In the genomic region with DNA sequence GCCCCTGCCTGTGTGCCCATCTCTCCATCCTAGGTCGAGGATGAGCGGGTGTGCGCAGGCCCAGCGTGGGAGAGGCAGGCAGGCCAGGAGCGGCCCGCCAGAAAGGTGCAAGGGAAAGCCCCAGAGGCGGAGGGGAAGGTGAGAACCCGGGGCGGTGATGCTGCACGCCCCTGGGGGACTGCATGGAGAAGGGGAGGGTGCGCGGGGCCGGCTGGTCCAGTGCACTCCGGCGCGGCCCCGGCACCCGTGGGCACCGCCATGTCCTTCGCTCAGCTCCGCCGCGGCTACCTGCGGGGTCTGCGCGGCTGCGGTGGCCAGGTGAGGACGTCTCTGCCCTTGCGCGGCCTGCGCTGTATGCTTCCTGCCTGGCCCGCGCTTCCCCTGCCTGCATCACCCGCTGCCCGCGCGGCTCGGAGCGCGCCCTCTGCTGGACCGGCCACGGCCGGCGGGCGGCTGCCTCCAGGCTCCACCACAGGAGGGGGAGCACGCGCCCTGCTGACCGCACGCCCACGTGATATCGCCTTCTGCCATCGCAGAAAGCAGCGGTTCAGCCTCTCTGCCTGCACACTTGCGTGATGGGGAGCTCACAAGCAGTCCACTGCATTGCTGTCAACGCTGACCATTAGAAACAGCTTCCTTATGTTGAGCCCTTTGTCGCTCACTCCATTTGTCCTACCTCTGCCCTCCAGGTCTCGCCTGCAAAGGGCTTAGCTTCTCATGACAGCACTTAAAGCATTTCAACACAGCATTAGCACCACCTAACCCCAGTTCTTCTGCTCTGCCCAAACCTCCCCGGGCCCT, we compare ENCODE assay signal across 1 cellular context.
TF ChIP-seq lines count a peak whose summit lies in the region.

No MANE protein-coding gene starts in this region.

TF ChIP-seq in WTC11, 78 proteins besides CTCF, POLR2A, EP300 and RAD21 (continued from another document):
- TF ChIP-seq ARID4B (CRISPR knock-in tag; IDR thresholded peaks at IDR 0.05; ENCODE audit: borderline replicate concordance) (peak; percentile 87), PRRX2 (CRISPR knock-in tag; IDR thresholded peaks at IDR 0.05) (peak; percentile 82; the same call in 1 of the 2 replicates), ATF1 (CRISPR knock-in tag; IDR thresholded peaks at IDR 0.05) (0 out of 2 replicates have a peak, but pooled peaks have one; percentile 63), SMAD4 (CRISPR knock-in tag; IDR thresholded peaks at IDR 0.05) (no peak), CREM (CRISPR knock-in tag; IDR thresholded peaks at IDR 0.05) (peak; percentile 68; the same call in 1 of the 2 replicates)
